Comparison of ENCODE assay signal across 18 cellular contexts in genomic region chr5:74322944-74323343, GRCh38.
DNase-seq lines count a peak whose midpoint lies in the region; TF ChIP-seq lines count a peak whose summit lies in the region.
"Had no signal": no experiment of that assay in that cellular context is flagged by ENCODE, and none has a peak within 500 bp of the region (broad histone marks: within the 10 kb centered on the region; RNA-seq: fewer than 3 reads in every experiment).

No MANE protein-coding gene starts in this region.

- no peak for TF ChIP-seq POLR2A in transverse colon (IDR thresholded peaks at IDR 0.05)

- H3K4me1 Mint-ChIP-seq in endodermal cell: peaks cover 4% of the 10 kb centered on the region

- no peak for DNase-seq in endodermal cell
- DNase-seq in activated T-cell treated with anti-CD3 and anti-CD28 coated beads for 4 hours: no peak
- DNase-seq in right atrium auricular region (ENCODE audit: low spot score): no peak
- no peak for DNase-seq in transverse colon
- no peak for DNase-seq in glomerular visceral epithelial cell (ENCODE audit: extremely low spot score)
- DNase-seq: Caco-2; CD4-positive, CD25-positive, alpha-beta regulatory T cell; DMS153; EL; NCI-H1436; NCI-H2081; NCI-H510A; NCI-H82; Peyer's patch had no signal

- in situ Hi-C loops in transverse colon (cut with MboI; ENCODE audit: low pct_ligation_motif_present in 1 of 4, low pct_unique_long_range_greater_than_20kb in 1 of 4, low sequenced_read_pairs in 3 of 4): no loop called here

- H3K4me1 ChIP-seq in KMS-11 (ENCODE audit: low read depth, poor library complexity, severe bottlenecking): peaks cover 60% of the 10 kb centered on the region
- H3K4me1 ChIP-seq in endodermal cell (ENCODE audit: control insufficient read depth, insufficient read depth, low read length): no peaks in the 10 kb centered on the region
- no peaks in the 10 kb centered on the region for H3K4me1 ChIP-seq in right atrium auricular region
- peaks cover 0 to 16% (median 9%) of the 10 kb centered on the region in 4 donors for H3K4me1 ChIP-seq in transverse colon

- no peak overlapping the region for H2AFZ ChIP-seq in KMS-11 (ENCODE audit: low read depth)

- no peaks in the 10 kb centered on the region for H3K9me3 ChIP-seq in endodermal cell (ENCODE audit: control insufficient read depth, low read length)
- H3K9me3 ChIP-seq in right atrium auricular region: no peaks in the 10 kb centered on the region
- H3K9me3 ChIP-seq in transverse colon: no peaks in the 10 kb centered on the region
- H3K9me3 ChIP-seq: Caco-2, Peyer's patch had no signal

- H3K9ac ChIP-seq in KMS-11 (no peak overlapping the region), endodermal cell (ENCODE audit: extremely low read depth, low read length, poor library complexity, severe bottlenecking) (no peak overlapping the region)

- no peaks in the 10 kb centered on the region for H3K27me3 ChIP-seq in KMS-11 (ENCODE audit: insufficient read depth, low read depth)
- H3K27me3 ChIP-seq in endodermal cell (ENCODE audit: control insufficient read depth, insufficient read depth, low read length, poor library complexity, severe bottlenecking): no peaks in the 10 kb centered on the region
- no peaks in the 10 kb centered on the region for H3K27me3 ChIP-seq in right atrium auricular region
- H3K27me3 ChIP-seq in transverse colon: no peaks in the 10 kb centered on the region
- H3K27me3 ChIP-seq: Peyer's patch had no signal

- TF ChIP-seq CTCF in GM12872 (IDR thresholded peaks at IDR 0.05; ENCODE audit: insufficient read depth, low read depth, low read length) (peak; percentile 14; the same call in 1 of the 3 replicates), KMS-11 (conservative IDR thresholded peaks at IDR 0.05; ENCODE audit: low read depth, low read length) (no peak; the same call in 1 of the 2 replicates), endodermal cell (conservative IDR thresholded peaks at IDR 0.05) (peak; percentile 44), right atrium auricular region (IDR thresholded peaks at IDR 0.05) (no peak), transverse colon (IDR thresholded peaks at IDR 0.05) (no peak)

- H3K4me3 Mint-ChIP-seq in endodermal cell: no peak overlapping the region
- H3K4me3 Mint-ChIP-seq: CD4-positive, CD25-positive, alpha-beta regulatory T cell; IgD-negative memory B cell had no signal

- H3K79me2 ChIP-seq in KMS-11 (ENCODE audit: insufficient read depth, low read depth): no peaks in the 10 kb centered on the region

- H3K4me3 ChIP-seq in KMS-11 (IDR thresholded peaks at IDR 0.05; ENCODE audit: insufficient read depth, low read depth, low read length): no peak overlapping the region
- no peak overlapping the region for H3K4me3 ChIP-seq in endodermal cell (ENCODE audit: low read length)
- H3K4me3 ChIP-seq in right atrium auricular region: no peak overlapping the region
- H3K4me3 ChIP-seq in transverse colon: no peak overlapping the region
- H3K4me3 ChIP-seq: Peyer's patch had no signal

- TF ChIP-seq EP300 in transverse colon (IDR thresholded peaks at IDR 0.05; ENCODE audit: low read depth): no peak

- H4K20me1 ChIP-seq in KMS-11 (ENCODE audit: insufficient read depth): no peaks in the 10 kb centered on the region

- H3K36me3 ChIP-seq in KMS-11 (ENCODE audit: insufficient read depth) (no peaks in the 10 kb centered on the region), endodermal cell (ENCODE audit: control insufficient read depth, insufficient read depth, low read length) (no peaks in the 10 kb centered on the region), right atrium auricular region (no peaks in the 10 kb centered on the region), transverse colon (no peaks in the 10 kb centered on the region)
- H3K36me3 ChIP-seq: Peyer's patch had no signal

- H3K9me3 Mint-ChIP-seq in endodermal cell: no peaks in the 10 kb centered on the region

- 70 to 84% methylated on average over 3 of the region's 3 CpGs for WGBS in endodermal cell (ENCODE audit: insufficient coverage in 1 of 2, insufficient read length in 1 of 2), 2 experiments
- 60 to 80% methylated on average over 3 of the region's 3 CpGs for WGBS in transverse colon (ENCODE audit: low coverage in 1 of 2), 2 donors

- H3K27ac ChIP-seq in KMS-11: peak overlapping the region; percentile 31; the same call in 1 of the 2 replicates
- no peak overlapping the region for H3K27ac ChIP-seq in endodermal cell (ENCODE audit: low read depth, low read length)
- H3K27ac ChIP-seq in right atrium auricular region: no peak overlapping the region
- no peak overlapping the region for H3K27ac ChIP-seq in transverse colon
- H3K27ac ChIP-seq: HL-60, Peyer's patch had no signal

- H3K36me3 Mint-ChIP-seq in endodermal cell (ENCODE audit: low read depth): no peaks in the 10 kb centered on the region
- H3K36me3 Mint-ChIP-seq: CD4-positive, CD25-positive, alpha-beta regulatory T cell; IgD-negative memory B cell had no signal

- no peaks in the 10 kb centered on the region for H3K27me3 Mint-ChIP-seq in endodermal cell (ENCODE audit: insufficient read depth)
- H3K27me3 Mint-ChIP-seq: CD4-positive, CD25-positive, alpha-beta regulatory T cell; IgD-negative memory B cell had no signal

- no peak overlapping the region for H3K27ac Mint-ChIP-seq in endodermal cell
- H3K27ac Mint-ChIP-seq: CD4-positive, CD25-positive, alpha-beta regulatory T cell; IgD-negative memory B cell had no signal

- intact Hi-C loops in transverse colon (cut with DNase I; ENCODE audit: low total_unique reads): no loop called here

- peak overlapping the region; percentile 26; the same call in 1 of the 2 replicates for H3K4me2 ChIP-seq in KMS-11

Comparison
In these comparisons a context has a peak if more than half of its experiments do, and no peak if none do; other contexts are left out.
1. CTCF ChIP-seq: peak in GM12872 (single experiment) and endodermal cell (single experiment); none in KMS-11 (single experiment), right atrium auricular region (0 of 2) and transverse colon (0 of 5).